1 cellular context compared by ENCODE assay signal in the genomic region with DNA sequence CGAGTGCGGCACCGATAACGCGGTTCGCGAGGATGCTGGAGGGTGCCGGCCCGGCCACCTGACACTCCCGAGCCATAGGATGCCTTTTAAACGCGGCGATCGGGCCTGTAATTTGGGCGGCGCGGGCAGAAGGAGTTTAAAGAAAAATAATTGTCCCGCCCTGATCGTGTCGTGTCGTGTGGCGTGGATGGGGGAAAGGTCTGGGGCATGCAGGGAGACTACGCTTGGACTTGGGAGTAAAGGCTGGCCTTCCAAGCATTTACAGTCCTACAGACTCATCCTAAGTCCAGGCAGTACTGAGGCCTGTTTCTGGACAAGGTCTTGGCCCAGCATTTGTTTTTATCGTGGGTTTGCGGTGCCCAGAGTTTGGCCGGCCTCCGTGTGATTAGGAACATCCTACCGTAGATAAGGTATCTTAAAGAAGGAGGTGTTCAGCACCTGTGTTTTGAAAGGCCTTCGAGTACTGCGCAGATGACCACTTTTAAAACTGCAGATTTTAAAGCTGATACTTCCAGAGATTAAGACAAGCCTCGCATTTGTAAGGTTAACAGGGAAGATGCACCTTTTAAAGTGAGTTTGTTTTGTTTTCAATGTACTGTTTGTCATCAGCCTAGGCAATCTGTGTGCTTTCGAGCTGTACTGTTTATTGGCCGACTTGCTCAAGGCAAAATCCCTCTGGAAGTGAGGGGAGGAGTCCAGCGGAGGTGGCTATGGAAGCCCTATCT.
TF ChIP-seq lines count a peak whose summit lies in the region.

No MANE protein-coding gene starts in this region.

TF ChIP-seq in HCT116, 20 proteins besides CTCF, POLR2A, EP300 and RAD21 (continued from another document):
- TF ChIP-seq, protein P1, sequence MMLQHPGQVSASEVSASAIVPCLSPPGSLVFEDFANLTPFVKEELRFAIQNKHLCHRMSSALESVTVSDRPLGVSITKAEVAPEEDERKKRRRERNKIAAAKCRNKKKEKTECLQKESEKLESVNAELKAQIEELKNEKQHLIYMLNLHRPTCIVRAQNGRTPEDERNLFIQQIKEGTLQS (IDR thresholded peaks at IDR 0.05) = no peak
- peak; percentile 57 for TF ChIP-seq POLR2AphosphoS5 (IDR thresholded peaks at IDR 0.05; ENCODE audit: low read depth, low read length)
- TF ChIP-seq SRF (IDR thresholded peaks at IDR 0.05; ENCODE audit: low read depth) = no peak
TF ChIP-seq in HCT116: peak in this region for 3.
